Comparison of ENCODE assay signal across 13 cellular contexts in the genomic region with DNA sequence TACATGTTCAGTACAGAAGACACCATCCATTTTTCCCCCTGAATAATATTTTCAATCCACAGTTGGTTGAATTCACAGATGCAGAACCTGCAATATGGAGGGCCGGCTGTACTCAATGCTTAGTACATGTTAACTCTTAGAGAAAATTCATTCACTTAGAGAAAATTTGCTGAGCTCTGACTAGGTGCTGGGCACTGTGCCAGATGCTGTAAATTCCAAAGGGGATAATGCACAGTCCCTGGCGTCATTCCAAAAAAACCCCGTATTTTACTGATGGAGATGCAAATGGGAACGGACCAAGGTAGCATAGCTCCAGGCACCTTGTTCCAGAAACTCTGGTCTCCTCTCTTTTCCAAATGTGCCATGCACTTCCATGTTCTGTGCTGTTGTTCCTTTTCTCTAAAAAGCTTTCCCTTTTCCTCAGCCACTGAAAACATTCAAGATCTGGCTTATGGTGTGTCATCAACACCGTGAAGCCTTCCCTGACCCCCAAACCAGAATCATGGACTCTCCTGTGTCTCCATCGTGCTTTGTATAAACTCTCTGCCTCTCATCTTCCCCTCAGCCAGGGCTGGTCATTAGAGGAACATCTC. TPM values are rescaled to one million over a fixed set of nuclear protein-coding genes. Genes with fewer than 3 reads are reported as not detected.
A peak's percentile ranks its signal among the peaks of the same experiment; 100 is the strongest.
DNase-seq lines count a peak whose midpoint lies in the region; ATAC-seq and TF ChIP-seq lines count a peak whose summit lies in the region.
"Had no signal": no experiment of that assay in that cellular context is flagged by ENCODE, and none has a peak within 500 bp of the region (broad histone marks: within the 10 kb centered on the region; RNA-seq: fewer than 3 reads in every experiment).

No MANE protein-coding gene starts in this region.

- peak; percentile 75 for DNase-seq in A673 (ENCODE audit: low spot score)
- DNase-seq in HFFc6 = peak; percentile 14
- peak; percentile 83 for DNase-seq in NCI-H748 treated with DMSO at 0.1 percent for 48 hours (lab: John Stamatoyannopoulos, UW)
- DNase-seq in fibroblast of mammary gland (ENCODE audit: low read depth) = peak; percentile 33
- no peak for DNase-seq in naive thymus-derived CD4-positive, alpha-beta T cell
- no peak for DNase-seq in NCI-H1694 treated with DMSO at 0.1 percent for 48 hours (lab: John Stamatoyannopoulos, UW)
- DNase-seq in activated naive CD4-positive, alpha-beta T cell treated with Interleukin-2 at 50 U/mL for 16 hours = no peak
- DNase-seq: activated naive CD8-positive, alpha-beta T cell treated with anti-CD3 and anti-CD28 coated beads, Interleukin-2, amount 10 ng/mL, durations not matched to agents 7 days and 5 days; kidney; NCI-H1930 had no signal

- no peaks in the 10 kb centered on the region for H3K9me3 ChIP-seq in A673 (ENCODE audit: low read depth, low read length, poor library complexity, severe bottlenecking)
- no peaks in the 10 kb centered on the region for H3K9me3 ChIP-seq in naive thymus-derived CD4-positive, alpha-beta T cell (ENCODE audit: control insufficient read depth in 2 of 3, low read length in 3 of 3)
- H3K9me3 ChIP-seq: BLaER1 treated with 17β-estradiol and CSF1 and Interleukin-3, amounts not matched to agents 10 nM and 100 nM had no signal

- no TSS peak for BruUV-seq in A673 (replicated peaks; lab: Mats Ljungman, UMichigan)

- CTCF ChIA-PET in A673 (lab: Charles Lee) = no interaction called here
- CTCF ChIA-PET in naive thymus-derived CD4-positive, alpha-beta T cell (lab: Charles Lee) = no interaction called here

- no peak overlapping the region for H3K27ac ChIP-seq in A673 (ENCODE audit: low read depth, low read length, poor library complexity, severe bottlenecking)
- no peak overlapping the region for H3K27ac ChIP-seq in naive thymus-derived CD4-positive, alpha-beta T cell (ENCODE audit: low read depth, low read length)

- intact Hi-C loops in A673 (cut with micrococcal nuclease; ENCODE audit: unreplicated experiment) = no loop called here
- intact Hi-C loops in naive thymus-derived CD4-positive, alpha-beta T cell (cut with micrococcal nuclease) = no loop called here

- no peak overlapping the region for H3K27ac Mint-ChIP-seq in HFFc6
- H3K27ac Mint-ChIP-seq in naive thymus-derived CD4-positive, alpha-beta T cell = no peak overlapping the region
- H3K27ac Mint-ChIP-seq: activated naive CD8-positive, alpha-beta T cell treated with anti-CD3 and anti-CD28 coated beads, Interleukin-2, amount 10 ng/mL, durations not matched to agents 7 days and 5 days had no signal

- POLR2A ChIA-PET in A673 (lab: Charles Lee; ENCODE audit: low non-redundant PET) = interaction anchor here (0.6 kb wide), 1 partner anchor 1045 kb away, joined by 11 read pairs; no protein-coding TSS in a partner anchor
- POLR2A ChIA-PET in naive thymus-derived CD4-positive, alpha-beta T cell (lab: Charles Lee) = no interaction called here

- no peaks in the 10 kb centered on the region for H3K4me1 ChIP-seq in A673 (ENCODE audit: insufficient read depth, low read length, poor library complexity, severe bottlenecking)
- no peaks in the 10 kb centered on the region for H3K4me1 ChIP-seq in naive thymus-derived CD4-positive, alpha-beta T cell (ENCODE audit: control insufficient read depth in 2 of 2, insufficient read depth in 2 of 2, low read length in 2 of 2)

- no peak overlapping the region for H3K4me3 ChIP-seq in A673 (ENCODE audit: low read depth, low read length, poor library complexity, severe bottlenecking)
- H3K4me3 ChIP-seq in fibroblast of mammary gland (ENCODE audit: control insufficient read depth, low read depth, low read length) = no peak overlapping the region
- no peak overlapping the region for H3K4me3 ChIP-seq in naive thymus-derived CD4-positive, alpha-beta T cell (ENCODE audit: low read length)
- H3K4me3 ChIP-seq: BLaER1 treated with 17β-estradiol and CSF1 and Interleukin-3, amounts not matched to agents 10 nM and 100 nM had no signal

- H3K36me3 Mint-ChIP-seq in HFFc6 (ENCODE audit: low read depth) = no peaks in the 10 kb centered on the region
- no peaks in the 10 kb centered on the region for H3K36me3 Mint-ChIP-seq in naive thymus-derived CD4-positive, alpha-beta T cell
- H3K36me3 Mint-ChIP-seq: activated naive CD8-positive, alpha-beta T cell treated with anti-CD3 and anti-CD28 coated beads, Interleukin-2, amount 10 ng/mL, durations not matched to agents 7 days and 5 days had no signal

- peaks cover 5% of the 10 kb centered on the region for H3K27me3 Mint-ChIP-seq in HFFc6 (ENCODE audit: insufficient read depth)
- H3K27me3 Mint-ChIP-seq in naive thymus-derived CD4-positive, alpha-beta T cell = peaks cover 5 to 36% (median 20%) of the 10 kb centered on the region in 5 donors

- TF ChIP-seq CTCF in A673 (conservative IDR thresholded peaks at IDR 0.05; ENCODE audit: low read depth, low read length) (no peak), HFFc6 (IDR thresholded peaks at IDR 0.05) (no peak), fibroblast of mammary gland (conservative IDR thresholded peaks at IDR 0.05; ENCODE audit: control insufficient read depth, insufficient read depth, low read depth, low read length) (no peak)

- H3K27me3 ChIP-seq in A673 (replicated peaks; ENCODE audit: insufficient read depth, low read depth, low read length, poor library complexity) = peaks cover 5% of the 10 kb centered on the region
- peaks cover 0 to 7% of the 10 kb centered on the region in 2 donors for H3K27me3 ChIP-seq in naive thymus-derived CD4-positive, alpha-beta T cell (ENCODE audit: control insufficient read depth in 2 of 2, insufficient read depth in 2 of 2, low read length in 2 of 2)

- no peak for ATAC-seq in GM19455 (IDR thresholded peaks at IDR 0.05; ENCODE audit: unreplicated experiment)
- ATAC-seq in naive thymus-derived CD4-positive, alpha-beta T cell = no peak

- no peak overlapping the region for H3K4me3 Mint-ChIP-seq in HFFc6
- no peak overlapping the region for H3K4me3 Mint-ChIP-seq in naive thymus-derived CD4-positive, alpha-beta T cell
- H3K4me3 Mint-ChIP-seq: activated naive CD8-positive, alpha-beta T cell treated with anti-CD3 and anti-CD28 coated beads, Interleukin-2, amount 10 ng/mL, durations not matched to agents 7 days and 5 days had no signal

- H3K4me1 Mint-ChIP-seq in HFFc6 (ENCODE audit: low read depth) = peaks cover 39% of the 10 kb centered on the region
- H3K4me1 Mint-ChIP-seq in naive thymus-derived CD4-positive, alpha-beta T cell = no peaks in the 10 kb centered on the region
- H3K4me1 Mint-ChIP-seq: activated naive CD8-positive, alpha-beta T cell treated with anti-CD3 and anti-CD28 coated beads, Interleukin-2, amount 10 ng/mL, durations not matched to agents 7 days and 5 days had no signal

- no peaks in the 10 kb centered on the region for H3K9me3 Mint-ChIP-seq in HFFc6
- H3K9me3 Mint-ChIP-seq in naive thymus-derived CD4-positive, alpha-beta T cell = peaks cover 0 to 7% (median 0%) of the 10 kb centered on the region in 11 donors
- H3K9me3 Mint-ChIP-seq: activated naive CD8-positive, alpha-beta T cell treated with anti-CD3 and anti-CD28 coated beads, Interleukin-2, amount 10 ng/mL, durations not matched to agents 7 days and 5 days had no signal

- H3K36me3 ChIP-seq in A673 (ENCODE audit: insufficient read depth, low read length, poor library complexity, severe bottlenecking) = no peaks in the 10 kb centered on the region
- no peaks in the 10 kb centered on the region for H3K36me3 ChIP-seq in naive thymus-derived CD4-positive, alpha-beta T cell (ENCODE audit: control insufficient read depth in 2 of 3, insufficient read depth in 3 of 3, low read length in 3 of 3)
- H3K36me3 ChIP-seq: BLaER1 treated with 17β-estradiol and CSF1 and Interleukin-3, amounts not matched to agents 10 nM and 100 nM had no signal

RNA-seq across cellular contexts. Expression of gene COL15A1, which starts 55.7 kb away (rescaled TPM):
- total RNA-seq in A673 (2021) = 0.04 TPM in 1 of 2 replicates, not detected in the other
- total RNA-seq in HFFc6 (2021; fragmentation: NEBNext Ultra II Directional; extraction: Animal tissue kit (Norgen Biotek cat#: 25700)) = under 1 TPM; 0.20 to 0.50 (median 0.32) TPM
- under 1 TPM in 2 of 5 experiments, not detected in 3; 0.05 to 0.31 TPM for total RNA-seq in naive thymus-derived CD4-positive, alpha-beta T cell
- not detected for polyA plus RNA-seq in naive thymus-derived CD4-positive, alpha-beta T cell
- total RNA-seq: pulmonary artery endothelial cell had no signal

Comparison
In these comparisons a context has a peak if more than half of its experiments do, and no peak if none do; other contexts are left out.
1. DNase-seq: peak in A673 (single experiment), HFFc6 (single experiment), NCI-H748 treated with DMSO at 0.1 percent for 48 hours (single experiment) and fibroblast of mammary gland (single experiment); none in naive thymus-derived CD4-positive, alpha-beta T cell (0 of 9), NCI-H1694 treated with DMSO at 0.1 percent for 48 hours (single experiment) and activated naive CD4-positive, alpha-beta T cell treated with Interleukin-2 at 50 U/mL for 16 hours (single experiment).